8 cellular contexts compared by ENCODE assay signal in genomic region chr9:119961774-119962408, GRCh38.
DNase-seq lines count a peak whose midpoint lies in the region; ATAC-seq and TF ChIP-seq lines count a peak whose summit lies in the region.

No MANE protein-coding gene starts in this region.

- DNase-seq in activated CD4-positive, alpha-beta T cell treated with anti-CD3 and anti-CD28 coated beads for 48 hours = peak; percentile 29
- no peak for DNase-seq in activated CD4-positive, alpha-beta T cell treated with anti-CD3 and anti-CD28 coated beads, Interleukin-2, amount 50 U/mL, for 1 hour
- no peak for DNase-seq in Panc1 (ENCODE audit: low read depth, low spot score)
- peak; percentile 40 for DNase-seq in fibroblast of pulmonary artery (ENCODE audit: low read depth)
- peak; percentile 16 to 48 for DNase-seq in psoas muscle
- no peak for DNase-seq in NCI-H2196 treated with DMSO at 0.1 percent for 48 hours (lab: John Stamatoyannopoulos, UW; ENCODE audit: unreplicated experiment)

- H3K4me1 ChIP-seq in Panc1 (ENCODE audit: control insufficient read depth, insufficient read depth, low read length) (peaks cover 8% of the 10 kb centered on the region), psoas muscle (peaks cover 7% of the 10 kb centered on the region)

- H3K27ac ChIP-seq in Panc1 (ENCODE audit: low read length) (no peak overlapping the region), psoas muscle (no peak overlapping the region)

- POLR2A ChIA-PET in Panc1 (lab: Charles Lee) = no interaction called here

- H3K36me3 ChIP-seq in Panc1 (ENCODE audit: control insufficient read depth, insufficient read depth, low read length) = no peaks in the 10 kb centered on the region
- H3K36me3 ChIP-seq in psoas muscle (ENCODE audit: insufficient read depth in 1 of 2, low read depth in 1 of 2) = no peaks in the 10 kb centered on the region

- no peaks in the 10 kb centered on the region for H3K27me3 ChIP-seq in Panc1 (ENCODE audit: control insufficient read depth, insufficient read depth, low read length)
- no peaks in the 10 kb centered on the region for H3K27me3 ChIP-seq in psoas muscle (ENCODE audit: insufficient read depth in 3 of 3, low read length in 2 of 3)

- peak; percentile 71; the same call in 1 of the 2 replicates for ATAC-seq in Panc1
- ATAC-seq in psoas muscle = peak in 2 of 4 donors; percentile 55 to 65
- no peak for ATAC-seq in HG02642 (IDR thresholded peaks at IDR 0.05; ENCODE audit: poor library complexity, unreplicated experiment)
- no peak for ATAC-seq in HG03520 (IDR thresholded peaks at IDR 0.05; ENCODE audit: unreplicated experiment)

- in situ Hi-C loops in Panc1 (cut with HindIII; ENCODE audit: low pct_unique_long_range_greater_than_20kb, low sequenced_read_pairs) = no loop called here

- BruUV-seq in Panc1 (replicated peaks; lab: Mats Ljungman, UMichigan) = no TSS peak

- H3K9me3 ChIP-seq in Panc1 (ENCODE audit: control insufficient read depth, insufficient read depth, low read depth, low read length) (no peaks in the 10 kb centered on the region), psoas muscle (no peaks in the 10 kb centered on the region)

- intact Hi-C loops in Panc1 (cut with micrococcal nuclease; ENCODE audit: unreplicated experiment) (loop anchor here (10.0 kb wide), 1 partner anchor 383 kb away; no protein-coding TSS in a partner anchor), psoas muscle (cut with DNase I) (loop anchor here (2.0 to 10.0 kb wide), 3 partner anchors 383 to 515 kb away; no protein-coding TSS in a partner anchor)

- 25 to 31% (median 25%) methylated on average over 19 of the region's 19 CpGs for WGBS in psoas muscle, 3 donors

- H3K4me3 ChIP-seq in Panc1 (ENCODE audit: low read depth in 2 of 2, low read length in 2 of 2) (no peak overlapping the region), fibroblast of pulmonary artery (replicated peaks; ENCODE audit: low read depth, low read length) (no peak overlapping the region), psoas muscle (no peak overlapping the region)

- TF ChIP-seq CTCF in Panc1 (IDR thresholded peaks at IDR 0.05) (peak; percentile 81), fibroblast of pulmonary artery (IDR thresholded peaks at IDR 0.05; ENCODE audit: low read length, missing control alignments) (peak; percentile 83), psoas muscle (IDR thresholded peaks at IDR 0.05) (peak; percentile 66)

- CTCF ChIA-PET in Panc1 (lab: Charles Lee) = no interaction called here

Comparison
In these comparisons a context has a peak if more than half of its experiments do, and no peak if none do; other contexts are left out.
1. DNase-seq: peak in activated CD4-positive, alpha-beta T cell treated with anti-CD3 and anti-CD28 coated beads for 48 hours (single experiment), fibroblast of pulmonary artery (single experiment) and psoas muscle (2 of 2); none in activated CD4-positive, alpha-beta T cell treated with anti-CD3 and anti-CD28 coated beads, Interleukin-2, amount 50 U/mL, for 1 hour (single experiment), Panc1 (single experiment) and NCI-H2196 treated with DMSO at 0.1 percent for 48 hours (single experiment).
2. Peak in every context shown above with its lines, with median percentiles within 50 percentile points of each other: CTCF ChIP-seq.